ENCODE assay signal across 24 cellular contexts in genomic region chr15:58524247-58524646, GRCh38.
DNase-seq lines count a peak whose midpoint lies in the region; ATAC-seq and TF ChIP-seq lines count a peak whose summit lies in the region.
"Had no signal": no experiment of that assay in that cellular context is flagged by ENCODE, and none has a peak within 500 bp of the region (broad histone marks: within the 10 kb centered on the region; RNA-seq: fewer than 3 reads in every experiment).

No MANE protein-coding gene starts in this region.

- no peak overlapping the region for H3K4me3 ChIP-seq in KMS-11 (IDR thresholded peaks at IDR 0.05; ENCODE audit: insufficient read depth, low read depth, low read length)
- H3K4me3 ChIP-seq in ascending aorta = no peak overlapping the region
- no peak overlapping the region for H3K4me3 ChIP-seq in spleen
- H3K4me3 ChIP-seq in WERI-Rb-1 (ENCODE audit: low read depth, low read length) = no peak overlapping the region
- H3K4me3 ChIP-seq: SJCRH30, thyroid gland had no signal

- no peaks in the 10 kb centered on the region for H3K79me2 ChIP-seq in KMS-11 (ENCODE audit: insufficient read depth, low read depth)

- H3K36me3 ChIP-seq in KMS-11 (ENCODE audit: insufficient read depth) (no peaks in the 10 kb centered on the region), ascending aorta (no peaks in the 10 kb centered on the region), spleen (no peaks in the 10 kb centered on the region), WERI-Rb-1 (no peaks in the 10 kb centered on the region)
- H3K36me3 ChIP-seq: SJCRH30, thyroid gland had no signal

- peak overlapping the region; percentile 18; the same call in 1 of the 2 replicates for H3K4me2 ChIP-seq in KMS-11

- H3K27ac ChIP-seq in KMS-11 (no peak overlapping the region), ascending aorta (peak overlapping the region; percentile 70 to 78), spleen (peak overlapping the region in 5 of 8 donors; percentile 60 to 88 (median 81)), WERI-Rb-1 (no peak overlapping the region)
- H3K27ac ChIP-seq: SJCRH30 had no signal

- H3K27me3 ChIP-seq in KMS-11 (ENCODE audit: insufficient read depth, low read depth) (no peaks in the 10 kb centered on the region), ascending aorta (no peaks in the 10 kb centered on the region), spleen (replicated peaks in 1 of 7) (no peaks in the 10 kb centered on the region), WERI-Rb-1 (ENCODE audit: insufficient read depth, low read depth, severe bottlenecking) (no peaks in the 10 kb centered on the region)
- H3K27me3 ChIP-seq: SJCRH30, thyroid gland had no signal

- TF ChIP-seq POLR2A in spleen (IDR thresholded peaks at IDR 0.05) = no peak

- TF ChIP-seq CTCF in KMS-11 (conservative IDR thresholded peaks at IDR 0.05; ENCODE audit: low read depth, low read length) (no peak), ascending aorta (IDR thresholded peaks at IDR 0.05) (no peak), spleen (IDR thresholded peaks at IDR 0.05 in 8 of 11, conservative IDR thresholded peaks at IDR 0.05 in 3 of 11) (no peak), WERI-Rb-1 (IDR thresholded peaks at IDR 0.05; ENCODE audit: low read depth, low read length) (no peak)

- DNase-seq in ascending aorta (ENCODE audit: low spot score in 2 of 2) (no peak), left ventricle myocardium superior (no peak), spleen (no peak), KBM-7 (no peak), H4 (ENCODE audit: low spot score) (no peak), WERI-Rb-1 (no peak)
- DNase-seq: activated CD4-positive, alpha-beta T cell treated with anti-CD3 and anti-CD28 coated beads for 4 hours; activated naive CD4-positive, alpha-beta T cell treated with anti-CD3 and anti-CD28 coated beads, Interleukin-2, amount 50 U/mL, for 16 hours; activated T-cell treated with anti-CD3 and anti-CD28 coated beads, Interleukin-2, amount 50 U/mL, for 48 hours; aorta; CD4-positive, alpha-beta T cell; central memory CD4-positive, alpha-beta T cell; H9; left colon; naive thymus-derived CD8-positive, alpha-beta T cell; NCI-H524; NK-92 treated with Interleukin-12 subunit alpha and Interleukin-12 subunit beta, amount 100 ng/mL, for 24 hours; retina; SJCRH30; stimulated activated naive CD4-positive, alpha-beta T cell treated with Interleukin-2 at 50 U/mL for 16 hours; T-helper 1 cell had no signal

- in situ Hi-C loops in KBM-7 (cut with MboI; ENCODE audit: low pct_unique_long_range_greater_than_20kb, low sequenced_read_pairs) = no loop called here

- H3K9ac ChIP-seq in KMS-11 = no peak overlapping the region

- WGBS in spleen, 5 donors = 33 to 62% (median 47%) methylated on average over 2 of the region's 2 CpGs

- intact Hi-C loops in ascending aorta (cut with DNase I) (no loop called here), left ventricle myocardium superior (cut with micrococcal nuclease) (no loop called here), spleen (cut with DNase I; ENCODE audit: low total_unique reads) (no loop called here)

- H3K9me3 ChIP-seq in ascending aorta (no peaks in the 10 kb centered on the region), spleen (no peaks in the 10 kb centered on the region), WERI-Rb-1 (ENCODE audit: severe bottlenecking) (no peaks in the 10 kb centered on the region)
- H3K9me3 ChIP-seq: SJCRH30, thyroid gland had no signal

- H2AFZ ChIP-seq in KMS-11 (ENCODE audit: low read depth) = no peak overlapping the region

- H3K4me1 ChIP-seq in KMS-11 (ENCODE audit: low read depth, poor library complexity, severe bottlenecking) (peaks cover 4% of the 10 kb centered on the region), ascending aorta (peaks cover 18 to 68% of the 10 kb centered on the region in 2 donors), spleen (peaks cover 18 to 92% (median 51%) of the 10 kb centered on the region in 6 donors)

- peak; percentile 56 for ATAC-seq in left ventricle myocardium superior
- no peak for ATAC-seq in HG02973 (IDR thresholded peaks at IDR 0.05; ENCODE audit: unreplicated experiment)
- ATAC-seq: left colon; naive thymus-derived CD8-positive, alpha-beta T cell had no signal

- no peaks in the 10 kb centered on the region for H4K20me1 ChIP-seq in KMS-11 (ENCODE audit: insufficient read depth)

Comparison
In these comparisons a context has a peak if more than half of its experiments do, and no peak if none do; other contexts are left out.
1. H3K27ac ChIP-seq: peak in ascending aorta (2 of 2) and spleen (5 of 8); none in KMS-11 (single experiment) and WERI-Rb-1 (single experiment).